8 cellular contexts compared by ENCODE assay signal in genomic region chr6:163356324-163356723, GRCh38. TPM values are rescaled to one million over a fixed set of nuclear protein-coding genes. Genes with fewer than 3 reads are reported as not detected.
A peak's percentile ranks its signal among the peaks of the same experiment; 100 is the strongest.
DNase-seq lines count a peak whose midpoint lies in the region; ATAC-seq lines count a peak whose summit lies in the region.

No MANE protein-coding gene starts in this region.

- intact Hi-C loops in head of caudate nucleus (cut with DNase I) = loop anchor here (5.0 kb wide), 1 partner anchor 41 kb away; no protein-coding TSS in a partner anchor

- no peak for ATAC-seq in HG03378 (IDR thresholded peaks at IDR 0.05; ENCODE audit: unreplicated experiment)

- peak; percentile 90 for DNase-seq in GM03348 (ENCODE audit: low spot score)
- peak; percentile 47 for DNase-seq in SKM-1 (lab: John Stamatoyannopoulos, UW; ENCODE audit: unreplicated experiment)
- peak; percentile 60 to 91 (median 81) for DNase-seq in head of caudate nucleus
- peak; percentile 68 for DNase-seq in pulmonary artery endothelial cell (ENCODE audit: low read depth, low spot score)
- DNase-seq in NCI-H1417 treated with DMSO at 0.1 percent for 48 hours (lab: John Stamatoyannopoulos, UW) = no peak
- no peak for DNase-seq in NCI-H2029 treated with DMSO at 0.1 percent for 48 hours (lab: John Stamatoyannopoulos, UW)
- no peak for DNase-seq in NK-92 (lab: John Stamatoyannopoulos, UW; ENCODE audit: unreplicated experiment)

RNA-seq across cellular contexts. Expression of gene QKI, which starts 58.2 kb away (rescaled TPM):
- 195 and 265 TPM in 2 replicates for total RNA-seq in pulmonary artery endothelial cell

Comparison
In these comparisons a context has a peak if more than half of its experiments do, and no peak if none do; other contexts are left out.
1. DNase-seq: peak in GM03348 (single experiment), SKM-1 (single experiment), head of caudate nucleus (42 of 42) and pulmonary artery endothelial cell (single experiment); none in NCI-H1417 treated with DMSO at 0.1 percent for 48 hours (single experiment), NCI-H2029 treated with DMSO at 0.1 percent for 48 hours (single experiment) and NK-92 (single experiment).